In the genomic region with DNA sequence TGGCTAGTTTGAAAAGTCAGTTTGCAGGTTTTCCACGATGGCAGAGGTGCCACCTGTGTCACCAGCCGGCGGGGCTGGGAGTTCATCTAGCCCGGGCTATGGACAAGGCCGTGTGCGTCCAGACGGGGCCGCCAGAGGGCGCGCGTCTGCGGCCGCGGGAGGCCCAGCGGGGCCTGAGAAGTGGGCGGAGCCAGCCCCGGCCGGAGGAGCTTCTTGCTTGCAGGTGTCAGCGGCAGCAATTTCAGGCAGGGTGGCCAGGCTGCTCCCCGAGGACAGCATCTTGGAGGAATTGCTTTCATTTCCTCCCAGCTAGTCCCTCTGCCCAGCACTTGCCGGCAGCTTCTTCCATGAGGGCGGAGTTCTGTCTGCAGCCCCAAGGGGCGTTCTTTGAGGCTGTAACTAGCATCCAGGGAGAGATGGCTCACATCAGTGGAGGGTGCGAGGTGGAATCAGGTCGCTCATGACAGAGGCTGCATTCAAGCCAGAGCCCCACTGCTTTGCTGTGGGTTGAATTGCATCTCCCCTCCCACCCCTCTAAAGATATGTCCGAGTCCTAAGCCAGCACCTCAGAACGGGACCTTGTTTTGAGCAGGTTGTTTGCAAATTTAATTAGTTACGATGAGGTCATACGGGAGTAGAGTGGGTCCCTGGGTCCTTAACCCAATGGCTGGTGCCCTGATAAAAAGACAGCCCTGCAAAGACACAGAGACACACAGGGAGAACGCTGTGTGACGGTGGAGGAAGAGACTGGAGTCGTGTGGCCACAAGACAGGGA, we compare ENCODE assay signal across 8 cellular contexts.
DNase-seq lines count a peak whose midpoint lies in the region; ATAC-seq and TF ChIP-seq lines count a peak whose summit lies in the region.

No MANE protein-coding gene starts in this region.

- WGBS in mesenchymal stem cell: 26% methylated on average over 28 of the region's 32 CpGs

- H3K79me1 ChIP-seq in mesenchymal stem cell (replicated peaks; ENCODE audit: low read length, poor library complexity, severe bottlenecking): no peaks in the 10 kb centered on the region

- CTCF ChIA-PET in CD4-positive, alpha-beta T cell (lab: Charles Lee): interaction anchor here (0.5 to 2.0 kb wide), 14 partner anchors 13 to 1916 kb away, joined by 3 to 12 read pairs (median 4); partner anchors contain the start of gene C10orf143
- CTCF ChIA-PET in activated CD4-positive, alpha-beta memory T cell treated with anti-CD3 and anti-CD28 coated beads for 36 hours (lab: Charles Lee): interaction anchor here (0.6 to 6.2 kb wide), 29 partner anchors 10 to 1946 kb away, joined by 3 to 83 read pairs (median 4); no protein-coding TSS in a partner anchor

- H3K18ac ChIP-seq in mesenchymal stem cell (ENCODE audit: low read depth in 1 of 2, low read length in 2 of 2): no peak overlapping the region

- DNase-seq in CD4-positive, alpha-beta T cell: peak; percentile 60 to 82 (median 76)
- DNase-seq in NCI-H748 treated with DMSO at 0.1 percent for 48 hours (lab: John Stamatoyannopoulos, UW) (peak; percentile 48), ecto neural progenitor cell (ENCODE audit: low spot score) (peak; percentile 91), mesenchymal stem cell (peak; percentile 67)
- peak; percentile 90 for DNase-seq in activated CD4-positive, alpha-beta memory T cell treated with anti-CD3 and anti-CD28 coated beads for 36 hours
- DNase-seq in stimulated activated CD8-positive, alpha-beta memory T cell treated with anti-CD3 and anti-CD28 coated beads, Interleukin-15, amount 100 ng/mL, for 1 hour (ENCODE audit: low read depth): peak; percentile 66

- intact Hi-C loops in CD4-positive, alpha-beta T cell (cut with DNase I, micrococcal nuclease): loop anchor here (1.0 to 10.0 kb wide), 7 partner anchors 61 to 1915 kb away; partner anchors contain the start of genes MGMT (in 1 of the 2) and MKI67 (in 1 of the 2)
- intact Hi-C loops in activated CD4-positive, alpha-beta memory T cell treated with anti-CD3 and anti-CD28 coated beads for 36 hours (cut with micrococcal nuclease): loop anchor here (5.0 kb wide), 2 partner anchors 125 to 1760 kb away; no protein-coding TSS in a partner anchor

- H2AFZ ChIP-seq in mesenchymal stem cell (ENCODE audit: low read depth, low read length): no peak overlapping the region

- no peak overlapping the region for H2BK120ac ChIP-seq in mesenchymal stem cell (ENCODE audit: low read depth, low read length)

- peaks cover 12% of the 10 kb centered on the region for H3K4me1 ChIP-seq in mesenchymal stem cell (ENCODE audit: control insufficient read depth, insufficient read depth, low read depth, low read length)

- no peak overlapping the region for H3K27ac ChIP-seq in CD4-positive, alpha-beta T cell (ENCODE audit: low read depth, low read length)
- H3K27ac ChIP-seq in mesenchymal stem cell (ENCODE audit: low read length, poor library complexity, severe bottlenecking): no peak overlapping the region

- H2BK5ac ChIP-seq in mesenchymal stem cell (ENCODE audit: low read depth, low read length, poor library complexity, severe bottlenecking): no peak overlapping the region

- no peak overlapping the region for H3K9ac ChIP-seq in mesenchymal stem cell (ENCODE audit: low read length)

- ATAC-seq in CD4-positive, alpha-beta T cell (ENCODE audit: poor library complexity): peak; percentile 78
- ATAC-seq in GM19395 (IDR thresholded peaks at IDR 0.05; ENCODE audit: unreplicated experiment): peak; percentile 93
- peak; percentile 93 for ATAC-seq in HG03457 (IDR thresholded peaks at IDR 0.05; ENCODE audit: unreplicated experiment)

- H4K91ac ChIP-seq in mesenchymal stem cell (ENCODE audit: low read length): no peak overlapping the region

- no peaks in the 10 kb centered on the region for H3K36me3 Mint-ChIP-seq in CD4-positive, alpha-beta T cell (ENCODE audit: low read depth)
- H3K36me3 Mint-ChIP-seq in activated CD4-positive, alpha-beta memory T cell treated with anti-CD3 and anti-CD28 coated beads for 36 hours: no peaks in the 10 kb centered on the region

- H3K27me3 ChIP-seq in CD4-positive, alpha-beta T cell (ENCODE audit: control insufficient read depth, insufficient read depth, low read length): no peaks in the 10 kb centered on the region
- H3K27me3 ChIP-seq in mesenchymal stem cell (ENCODE audit: control insufficient read depth in 1 of 2, insufficient read depth in 1 of 2, low read length in 2 of 2): peaks cover 14 to 35% of the 10 kb centered on the region in 2 experiments

- no peak overlapping the region for H3K4ac ChIP-seq in mesenchymal stem cell (ENCODE audit: low read depth in 1 of 2, low read length in 2 of 2)

- no peaks in the 10 kb centered on the region for H3K9me3 ChIP-seq in CD4-positive, alpha-beta T cell (ENCODE audit: control insufficient read depth, low read length)
- H3K9me3 ChIP-seq in mesenchymal stem cell (ENCODE audit: control insufficient read depth, low read length): no peaks in the 10 kb centered on the region

- peak overlapping the region in 1 of 2 experiments; percentile 60 for H3K4me3 ChIP-seq in mesenchymal stem cell (ENCODE audit: insufficient read depth in 1 of 2, low read depth in 1 of 2, low read length in 2 of 2)

- H3K4me2 ChIP-seq in mesenchymal stem cell (ENCODE audit: low read length, poor library complexity, severe bottlenecking): peak overlapping the region; percentile 12

- POLR2A ChIA-PET in CD4-positive, alpha-beta T cell (lab: Charles Lee): interaction anchor here (1.0 to 2.3 kb wide), 2 partner anchors 31 to 34 kb away, joined by 3 to 10 read pairs; no protein-coding TSS in a partner anchor
- POLR2A ChIA-PET in activated CD4-positive, alpha-beta memory T cell treated with anti-CD3 and anti-CD28 coated beads for 36 hours (lab: Charles Lee): interaction anchor here (0.9 to 1.7 kb wide), 2 partner anchors 10 to 86 kb away, joined by 4 read pairs; partner anchors contain the start of gene MKI67

- peaks cover 0 to 4% of the 10 kb centered on the region in 2 experiments for H3K36me3 ChIP-seq in mesenchymal stem cell (ENCODE audit: control insufficient read depth in 1 of 2, insufficient read depth in 2 of 2, low read depth in 1 of 2, low read length in 2 of 2)

- H3K27ac Mint-ChIP-seq in CD4-positive, alpha-beta T cell: peak overlapping the region; percentile 79
- H3K27ac Mint-ChIP-seq in activated CD4-positive, alpha-beta memory T cell treated with anti-CD3 and anti-CD28 coated beads for 36 hours: peak overlapping the region; percentile 62

- no peaks in the 10 kb centered on the region for H3K27me3 Mint-ChIP-seq in CD4-positive, alpha-beta T cell
- H3K27me3 Mint-ChIP-seq in activated CD4-positive, alpha-beta memory T cell treated with anti-CD3 and anti-CD28 coated beads for 36 hours: no peaks in the 10 kb centered on the region

- peaks cover 26% of the 10 kb centered on the region for H3K4me1 Mint-ChIP-seq in CD4-positive, alpha-beta T cell (ENCODE audit: low read depth)
- H3K4me1 Mint-ChIP-seq in activated CD4-positive, alpha-beta memory T cell treated with anti-CD3 and anti-CD28 coated beads for 36 hours (ENCODE audit: low read depth): peaks cover 9% of the 10 kb centered on the region

- H3K4me3 Mint-ChIP-seq in CD4-positive, alpha-beta T cell: peak overlapping the region; percentile 96
- H3K4me3 Mint-ChIP-seq in activated CD4-positive, alpha-beta memory T cell treated with anti-CD3 and anti-CD28 coated beads for 36 hours: peak overlapping the region; percentile 68

- no peak overlapping the region for H3K23ac ChIP-seq in mesenchymal stem cell (ENCODE audit: low read length in 2 of 2)

- H3K14ac ChIP-seq in mesenchymal stem cell (ENCODE audit: low read length in 2 of 2): no peak overlapping the region

- H2BK12ac ChIP-seq in mesenchymal stem cell (ENCODE audit: low read length in 2 of 2): no peak overlapping the region

- TF ChIP-seq CTCF in CD4-positive, alpha-beta T cell (IDR thresholded peaks at IDR 0.05): peak; percentile 98

- H4K8ac ChIP-seq in mesenchymal stem cell (ENCODE audit: low read length): no peak overlapping the region

- no peaks in the 10 kb centered on the region for H3K9me3 Mint-ChIP-seq in CD4-positive, alpha-beta T cell
- H3K9me3 Mint-ChIP-seq in activated CD4-positive, alpha-beta memory T cell treated with anti-CD3 and anti-CD28 coated beads for 36 hours: no peaks in the 10 kb centered on the region

- no peak overlapping the region for H2BK15ac ChIP-seq in mesenchymal stem cell (ENCODE audit: low read depth, poor library complexity, severe bottlenecking)

- H2AK5ac ChIP-seq in mesenchymal stem cell (ENCODE audit: low read length, severe bottlenecking): no peak overlapping the region
